1 cellular context compared by ENCODE assay signal in genomic region chr3:114336857-114337256, GRCh38.
TF ChIP-seq lines count a peak whose summit lies in the region.

No MANE protein-coding gene starts in this region.

TF ChIP-seq in GM23338, 12 proteins besides CTCF, POLR2A, EP300 and RAD21 (continued from another document):
- TF ChIP-seq ZNF462 (CRISPR knock-in tag; IDR thresholded peaks at IDR 0.05) (no peak), STAT1 (IDR thresholded peaks at IDR 0.05; ENCODE audit: unreplicated experiment) (no peak), POLR2AphosphoS5 (IDR thresholded peaks at IDR 0.05; ENCODE audit: low read depth) (no peak)
- TF ChIP-seq, protein P1, sequence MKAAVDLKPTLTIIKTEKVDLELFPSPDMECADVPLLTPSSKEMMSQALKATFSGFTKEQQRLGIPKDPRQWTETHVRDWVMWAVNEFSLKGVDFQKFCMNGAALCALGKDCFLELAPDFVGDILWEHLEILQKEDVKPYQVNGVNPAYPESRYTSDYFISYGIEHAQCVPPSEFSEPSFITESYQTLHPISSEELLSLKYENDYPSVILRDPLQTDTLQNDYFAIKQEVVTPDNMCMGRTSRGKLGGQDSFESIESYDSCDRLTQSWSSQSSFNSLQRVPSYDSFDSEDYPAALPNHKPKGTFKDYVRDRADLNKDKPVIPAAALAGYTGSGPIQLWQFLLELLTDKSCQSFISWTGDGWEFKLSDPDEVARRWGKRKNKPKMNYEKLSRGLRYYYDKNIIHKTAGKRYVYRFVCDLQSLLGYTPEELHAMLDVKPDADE (IDR thresholded peaks at IDR 0.05), result no peak
